Comparison of ENCODE assay signal across 8 cellular contexts in genomic region chrX:10190367-10190766, GRCh38. TPM values are rescaled to one million over a fixed set of nuclear protein-coding genes. Genes with fewer than 3 reads are reported as not detected.
DNase-seq lines count a peak whose midpoint lies in the region; ATAC-seq and TF ChIP-seq lines count a peak whose summit lies in the region.

No MANE protein-coding gene starts in this region.

- no peaks in the 10 kb centered on the region for H3K79me2 ChIP-seq in H9 (ENCODE audit: insufficient read depth, low read length)

- TF ChIP-seq CTCF in H9 (conservative IDR thresholded peaks at IDR 0.05) (peak; percentile 66), activated B cell treated with CpG ODN at 0.5 μM for 24 hours (IDR thresholded peaks at IDR 0.05) (no peak), left ventricle myocardium inferior (IDR thresholded peaks at IDR 0.05; ENCODE audit: borderline replicate concordance) (peak; percentile 60)

- no peak overlapping the region for H2AFZ ChIP-seq in H9 (ENCODE audit: low read length)

- H3K4me1 Mint-ChIP-seq in H9: peaks cover 0 to 17% of the 10 kb centered on the region in 2 experiments; a peak in 2 of 4 replicates
- H3K4me1 Mint-ChIP-seq in activated B cell treated with CpG ODN at 0.5 μM for 24 hours: peaks cover 10% of the 10 kb centered on the region
- H3K4me1 Mint-ChIP-seq in T-helper 17 cell: peaks cover 2% of the 10 kb centered on the region

- H3K23me2 ChIP-seq in H9 (ENCODE audit: insufficient read length, low read depth, low read length, poor library complexity, severe bottlenecking): no peaks in the 10 kb centered on the region

- H3K27me3 ChIP-seq in H9 (ENCODE audit: insufficient read depth, low read length): no peaks in the 10 kb centered on the region
- no peaks in the 10 kb centered on the region for H3K27me3 ChIP-seq in left ventricle myocardium inferior (ENCODE audit: low read depth)

- intact Hi-C loops in activated B cell treated with CpG ODN at 0.5 μM for 24 hours (cut with micrococcal nuclease): loop anchor here (1.0 kb wide), 3 partner anchors 27 to 532 kb away; no protein-coding TSS in a partner anchor
- intact Hi-C loops in left ventricle myocardium inferior (cut with micrococcal nuclease): loop anchor here (10.0 kb wide), 2 partner anchors 444 to 914 kb away; no protein-coding TSS in a partner anchor

- H2BK20ac ChIP-seq in H9 (ENCODE audit: low read depth, low read length, poor library complexity, severe bottlenecking): no peak overlapping the region

- no peaks in the 10 kb centered on the region; the same call in 1 of the 2 replicates for H3K27me3 Mint-ChIP-seq in H9 (ENCODE audit: low read depth)
- H3K27me3 Mint-ChIP-seq in activated B cell treated with CpG ODN at 0.5 μM for 24 hours: no peaks in the 10 kb centered on the region
- H3K27me3 Mint-ChIP-seq in T-helper 17 cell: peaks cover 11% of the 10 kb centered on the region

- H3T11ph ChIP-seq in H9 (ENCODE audit: low read length): no peak overlapping the region

- H3K27ac Mint-ChIP-seq in H9 (no peak overlapping the region), activated B cell treated with CpG ODN at 0.5 μM for 24 hours (no peak overlapping the region), T-helper 17 cell (no peak overlapping the region)

- no peak overlapping the region for H4K5ac ChIP-seq in H9 (ENCODE audit: insufficient read length, low read depth, low read length)

- H3K4me2 ChIP-seq in H9 (ENCODE audit: insufficient read depth, insufficient read length, low read length): no peak overlapping the region

- no peak overlapping the region for H3K4me3 ChIP-seq in left ventricle myocardium inferior

- H3K9me3 ChIP-seq in H9 (ENCODE audit: control insufficient read depth, low read depth, low read length): no peaks in the 10 kb centered on the region
- H3K9me3 ChIP-seq in left ventricle myocardium inferior (replicated peaks): no peaks in the 10 kb centered on the region
- no peaks in the 10 kb centered on the region for H3K9me3 ChIP-seq in T-helper 17 cell (ENCODE audit: control insufficient read depth, low read length, poor library complexity, severe bottlenecking)

- no peak overlapping the region for H2BK120ac ChIP-seq in H9 (ENCODE audit: low read depth, low read length, poor library complexity, severe bottlenecking)

- no peak overlapping the region for H4K91ac ChIP-seq in H9 (ENCODE audit: insufficient read length, low read depth, low read length)

- no peaks in the 10 kb centered on the region for H3K36me3 ChIP-seq in left ventricle myocardium inferior

- DNase-seq in Caki2 (ENCODE audit: low read depth) (peak; percentile 45), H9 (no peak), NCI-H2171 treated with DMSO at 0.1 percent for 48 hours (lab: John Stamatoyannopoulos, UW) (peak; percentile 66), activated B cell treated with CpG ODN at 0.5 μM for 24 hours (no peak), left ventricle myocardium inferior (no peak), superior temporal gyrus (ENCODE audit: extremely low spot score) (peak; percentile 71), T-helper 17 cell (no peak)

- no peak overlapping the region for H3K14ac ChIP-seq in H9 (ENCODE audit: insufficient read depth, low read length)

- H3K56ac ChIP-seq in H9 (ENCODE audit: insufficient read length, low read depth, low read length): no peak overlapping the region

- ATAC-seq in activated B cell treated with CpG ODN at 0.5 μM for 24 hours (ENCODE audit: low read depth) (peak; percentile 47), HG03108 (IDR thresholded peaks at IDR 0.05; ENCODE audit: unreplicated experiment) (no peak), T-helper 17 cell (no peak)

- H3K4me3 Mint-ChIP-seq in H9 (no peak overlapping the region), activated B cell treated with CpG ODN at 0.5 μM for 24 hours (no peak overlapping the region), T-helper 17 cell (no peak overlapping the region)

- peaks cover 9 to 22% (median 13%) of the 10 kb centered on the region in 3 experiments; a peak in 6 of 7 replicates for H3K36me3 Mint-ChIP-seq in H9 (ENCODE audit: insufficient read depth in 1 of 3, low read depth in 3 of 3)
- peaks cover 53% of the 10 kb centered on the region for H3K36me3 Mint-ChIP-seq in activated B cell treated with CpG ODN at 0.5 μM for 24 hours (ENCODE audit: low read depth)
- H3K36me3 Mint-ChIP-seq in T-helper 17 cell (ENCODE audit: low read depth): no peaks in the 10 kb centered on the region

- no peak overlapping the region for H2BK5ac ChIP-seq in H9 (ENCODE audit: insufficient read length, low read length)

- H3K9me3 Mint-ChIP-seq in H9 (peaks cover 43 to 54% of the 10 kb centered on the region in 2 experiments), activated B cell treated with CpG ODN at 0.5 μM for 24 hours (no peaks in the 10 kb centered on the region)

- no peak overlapping the region for H3K4ac ChIP-seq in H9 (ENCODE audit: low read depth, low read length)

- CTCF ChIA-PET in activated B cell treated with CpG ODN at 0.5 μM for 24 hours (lab: Charles Lee): interaction anchor here (0.6 to 3.8 kb wide), 28 partner anchors 8 to 948 kb away, joined by 3 to 66 read pairs (median 6); partner anchors contain the start of gene MID1

- no peaks in the 10 kb centered on the region for H4K20me1 ChIP-seq in H9 (ENCODE audit: control insufficient read depth, insufficient read depth, insufficient read length)

- H3K23ac ChIP-seq in H9 (ENCODE audit: insufficient read length, low read depth, low read length): no peak overlapping the region

- no peak overlapping the region for H4K8ac ChIP-seq in H9 (replicated peaks; ENCODE audit: insufficient read length, low read depth, low read length)

- no peak overlapping the region for H3K27ac ChIP-seq in H9 (ENCODE audit: insufficient read length, low read depth, low read length)
- no peak overlapping the region for H3K27ac ChIP-seq in left ventricle myocardium inferior (replicated peaks)

- POLR2A ChIA-PET in activated B cell treated with CpG ODN at 0.5 μM for 24 hours (lab: Charles Lee): interaction anchor here (1.3 kb wide), 1 partner anchor 429 kb away, joined by 3 read pairs; no protein-coding TSS in a partner anchor

- WGBS in H9 (ENCODE audit: extremely low coverage, insufficient read length, low lambda C conversion rate): no CpG with 5 or more reads among the region's 3 CpGs

- no peak overlapping the region for H2BK12ac ChIP-seq in H9 (ENCODE audit: insufficient read length, low read depth, low read length)

- no peak overlapping the region for H3K18ac ChIP-seq in H9 (ENCODE audit: insufficient read length, low read depth, low read length)

- H3K4me1 ChIP-seq in H9 (ENCODE audit: insufficient read depth, low read length): no peaks in the 10 kb centered on the region
- peaks cover 10% of the 10 kb centered on the region for H3K4me1 ChIP-seq in left ventricle myocardium inferior

- in situ Hi-C loops in Caki2 (cut with HindIII; ENCODE audit: low pct_unique_long_range_greater_than_20kb, low sequenced_read_pairs): loop anchor here (25.0 kb wide), 1 partner anchor 897 kb away; no protein-coding TSS in a partner anchor

- no peak overlapping the region for H2AK5ac ChIP-seq in H9 (ENCODE audit: insufficient read length, low read length)

- no peak overlapping the region for H3K9ac ChIP-seq in H9 (ENCODE audit: extremely low read depth, insufficient read length, low read length)

- no peaks in the 10 kb centered on the region for H3K79me1 ChIP-seq in H9 (ENCODE audit: insufficient read depth, low read depth, low read length, poor library complexity, severe bottlenecking)

- H2BK15ac ChIP-seq in H9 (ENCODE audit: low read depth, low read length): no peak overlapping the region

RNA-seq across cellular contexts. Expression of gene CLCN4, which starts 33.6 kb away (rescaled TPM):
- 3.1 and 3.4 TPM in 2 replicates for total RNA-seq in Caki2 (2014; rRNA removed; shearing (Covaris generic); ENCODE audit: low replicate concordance)
- total RNA-seq in H9 (2021) (4.7 and 6.9 TPM in 2 replicates), activated B cell treated with CpG ODN at 0.5 μM for 24 hours (3.4 and 4.7 TPM in 2 replicates), left ventricle myocardium inferior (36.1 TPM), T-helper 17 cell (1 to 10 TPM in 1 of 2 donors, under 1 TPM in 1; 0.37 to 3.3 TPM)

Comparison
In these comparisons a context has a peak if more than half of its experiments do, and no peak if none do; other contexts are left out.
1. DNase-seq: peak in Caki2 (single experiment), NCI-H2171 treated with DMSO at 0.1 percent for 48 hours (single experiment) and superior temporal gyrus (single experiment); none in H9 (single experiment), activated B cell treated with CpG ODN at 0.5 μM for 24 hours (single experiment), left ventricle myocardium inferior (single experiment) and T-helper 17 cell (0 of 3).